In the genomic region with DNA sequence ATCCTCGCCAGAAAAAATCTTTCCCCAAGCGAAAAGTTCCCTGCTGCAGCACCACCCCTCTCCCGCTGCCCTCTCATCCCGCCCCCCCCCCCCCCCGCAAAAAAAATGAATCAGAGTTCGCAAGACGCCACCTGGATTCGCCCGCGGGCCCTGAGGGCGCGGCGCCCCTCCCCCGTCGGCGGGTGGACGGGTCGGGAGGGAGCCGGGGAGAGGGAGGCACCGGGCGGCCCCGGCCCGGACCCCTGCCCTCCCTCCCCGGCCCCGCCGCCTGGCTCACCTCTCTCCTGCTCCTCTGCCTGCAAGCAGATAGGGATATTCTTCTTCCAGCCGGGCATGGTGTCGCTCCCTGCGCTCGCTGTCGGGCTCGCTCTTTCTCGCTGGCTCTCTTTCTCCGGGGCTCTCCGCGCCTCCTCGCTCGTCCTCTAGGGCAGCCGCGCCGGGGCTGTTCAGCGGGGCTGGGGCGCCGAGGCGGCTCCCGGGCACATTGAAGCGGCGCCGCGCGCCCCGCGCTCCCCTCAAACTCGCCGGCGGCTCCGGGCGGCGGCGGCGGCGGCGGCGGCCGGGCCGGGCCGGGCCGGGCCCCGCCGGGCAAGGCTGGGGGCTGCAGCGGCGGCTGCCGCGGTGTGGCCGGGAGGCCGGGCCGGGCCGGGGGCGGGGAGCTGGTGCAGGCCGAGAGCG, we compare ENCODE assay signal across 2 cellular contexts.
TF ChIP-seq lines count a peak whose summit lies in the region.

No MANE protein-coding gene starts in this region.

TF ChIP-seq in SK-N-SH, 30 proteins besides CTCF, POLR2A, EP300 and RAD21 (continued from another document):
- TF ChIP-seq, protein P1, sequence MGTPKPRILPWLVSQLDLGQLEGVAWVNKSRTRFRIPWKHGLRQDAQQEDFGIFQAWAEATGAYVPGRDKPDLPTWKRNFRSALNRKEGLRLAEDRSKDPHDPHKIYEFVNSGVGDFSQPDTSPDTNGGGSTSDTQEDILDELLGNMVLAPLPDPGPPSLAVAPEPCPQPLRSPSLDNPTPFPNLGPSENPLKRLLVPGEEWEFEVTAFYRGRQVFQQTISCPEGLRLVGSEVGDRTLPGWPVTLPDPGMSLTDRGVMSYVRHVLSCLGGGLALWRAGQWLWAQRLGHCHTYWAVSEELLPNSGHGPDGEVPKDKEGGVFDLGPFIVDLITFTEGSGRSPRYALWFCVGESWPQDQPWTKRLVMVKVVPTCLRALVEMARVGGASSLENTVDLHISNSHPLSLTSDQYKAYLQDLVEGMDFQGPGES (IDR thresholded peaks at IDR 0.05; ENCODE audit: low read depth, low read length) = no peak
- TF ChIP-seq FOSL2 (IDR thresholded peaks at IDR 0.05; ENCODE audit: borderline replicate concordance, low read depth) (no peak), EZH2phosphoT487 (IDR thresholded peaks at IDR 0.05; ENCODE audit: borderline replicate concordance, low read depth) (no peak), YY1 (IDR thresholded peaks at IDR 0.05; ENCODE audit: low read depth) (no peak), NFIC (IDR thresholded peaks at IDR 0.05; ENCODE audit: borderline replicate concordance) (no peak), JUND (IDR thresholded peaks at IDR 0.05) (no peak), TAF1 (IDR thresholded peaks at IDR 0.05; ENCODE audit: borderline replicate concordance, low read depth, low read length) (no peak), MEF2A (IDR thresholded peaks at IDR 0.05; ENCODE audit: borderline replicate concordance, low read depth) (no peak), TEAD4 (IDR thresholded peaks at IDR 0.05; ENCODE audit: borderline replicate concordance, insufficient read depth) (no peak), POLR2AphosphoS5 (IDR thresholded peaks at IDR 0.05; ENCODE audit: low read depth, low read length) (no peak), RXRA (IDR thresholded peaks at IDR 0.05; ENCODE audit: borderline replicate concordance, low read depth) (no peak), ELF1 (IDR thresholded peaks at IDR 0.05) (no peak)
- TF ChIP-seq, protein P2, sequence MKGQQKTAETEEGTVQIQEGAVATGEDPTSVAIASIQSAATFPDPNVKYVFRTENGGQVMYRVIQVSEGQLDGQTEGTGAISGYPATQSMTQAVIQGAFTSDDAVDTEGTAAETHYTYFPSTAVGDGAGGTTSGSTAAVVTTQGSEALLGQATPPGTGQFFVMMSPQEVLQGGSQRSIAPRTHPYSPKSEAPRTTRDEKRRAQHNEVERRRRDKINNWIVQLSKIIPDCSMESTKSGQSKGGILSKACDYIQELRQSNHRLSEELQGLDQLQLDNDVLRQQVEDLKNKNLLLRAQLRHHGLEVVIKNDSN (IDR thresholded peaks at IDR 0.05; ENCODE audit: borderline replicate concordance, low read depth) = no peak
- TF ChIP-seq, protein P3, sequence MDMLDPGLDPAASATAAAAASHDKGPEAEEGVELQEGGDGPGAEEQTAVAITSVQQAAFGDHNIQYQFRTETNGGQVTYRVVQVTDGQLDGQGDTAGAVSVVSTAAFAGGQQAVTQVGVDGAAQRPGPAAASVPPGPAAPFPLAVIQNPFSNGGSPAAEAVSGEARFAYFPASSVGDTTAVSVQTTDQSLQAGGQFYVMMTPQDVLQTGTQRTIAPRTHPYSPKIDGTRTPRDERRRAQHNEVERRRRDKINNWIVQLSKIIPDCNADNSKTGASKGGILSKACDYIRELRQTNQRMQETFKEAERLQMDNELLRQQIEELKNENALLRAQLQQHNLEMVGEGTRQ (IDR thresholded peaks at IDR 0.05; ENCODE audit: borderline replicate concordance, low read depth, low read length) = no peak
- TF ChIP-seq, protein P4, sequence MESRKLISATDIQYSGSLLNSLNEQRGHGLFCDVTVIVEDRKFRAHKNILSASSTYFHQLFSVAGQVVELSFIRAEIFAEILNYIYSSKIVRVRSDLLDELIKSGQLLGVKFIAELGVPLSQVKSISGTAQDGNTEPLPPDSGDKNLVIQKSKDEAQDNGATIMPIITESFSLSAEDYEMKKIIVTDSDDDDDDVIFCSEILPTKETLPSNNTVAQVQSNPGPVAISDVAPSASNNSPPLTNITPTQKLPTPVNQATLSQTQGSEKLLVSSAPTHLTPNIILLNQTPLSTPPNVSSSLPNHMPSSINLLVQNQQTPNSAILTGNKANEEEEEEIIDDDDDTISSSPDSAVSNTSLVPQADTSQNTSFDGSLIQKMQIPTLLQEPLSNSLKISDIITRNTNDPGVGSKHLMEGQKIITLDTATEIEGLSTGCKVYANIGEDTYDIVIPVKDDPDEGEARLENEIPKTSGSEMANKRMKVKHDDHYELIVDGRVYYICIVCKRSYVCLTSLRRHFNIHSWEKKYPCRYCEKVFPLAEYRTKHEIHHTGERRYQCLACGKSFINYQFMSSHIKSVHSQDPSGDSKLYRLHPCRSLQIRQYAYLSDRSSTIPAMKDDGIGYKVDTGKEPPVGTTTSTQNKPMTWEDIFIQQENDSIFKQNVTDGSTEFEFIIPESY (IDR thresholded peaks at IDR 0.05; ENCODE audit: borderline replicate concordance, low read depth) = no peak

TF ChIP-seq in GM12878, 131 proteins besides CTCF, POLR2A, EP300 and RAD21 (continued from another document):
- TF ChIP-seq, protein P5, sequence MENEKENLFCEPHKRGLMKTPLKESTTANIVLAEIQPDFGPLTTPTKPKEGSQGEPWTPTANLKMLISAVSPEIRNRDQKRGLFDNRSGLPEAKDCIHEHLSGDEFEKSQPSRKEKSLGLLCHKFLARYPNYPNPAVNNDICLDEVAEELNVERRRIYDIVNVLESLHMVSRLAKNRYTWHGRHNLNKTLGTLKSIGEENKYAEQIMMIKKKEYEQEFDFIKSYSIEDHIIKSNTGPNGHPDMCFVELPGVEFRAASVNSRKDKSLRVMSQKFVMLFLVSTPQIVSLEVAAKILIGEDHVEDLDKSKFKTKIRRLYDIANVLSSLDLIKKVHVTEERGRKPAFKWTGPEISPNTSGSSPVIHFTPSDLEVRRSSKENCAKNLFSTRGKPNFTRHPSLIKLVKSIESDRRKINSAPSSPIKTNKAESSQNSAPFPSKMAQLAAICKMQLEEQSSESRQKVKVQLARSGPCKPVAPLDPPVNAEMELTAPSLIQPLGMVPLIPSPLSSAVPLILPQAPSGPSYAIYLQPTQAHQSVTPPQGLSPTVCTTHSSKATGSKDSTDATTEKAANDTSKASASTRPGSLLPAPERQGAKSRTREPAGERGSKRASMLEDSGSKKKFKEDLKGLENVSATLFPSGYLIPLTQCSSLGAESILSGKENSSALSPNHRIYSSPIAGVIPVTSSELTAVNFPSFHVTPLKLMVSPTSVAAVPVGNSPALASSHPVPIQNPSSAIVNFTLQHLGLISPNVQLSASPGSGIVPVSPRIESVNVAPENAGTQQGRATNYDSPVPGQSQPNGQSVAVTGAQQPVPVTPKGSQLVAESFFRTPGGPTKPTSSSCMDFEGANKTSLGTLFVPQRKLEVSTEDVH (IDR thresholded peaks at IDR 0.05; ENCODE audit: low read depth, partially characterized antibody) = no peak
- TF ChIP-seq MEF2B (IDR thresholded peaks at IDR 0.05; ENCODE audit: partially characterized antibody, poor library complexity, severe bottlenecking) (no peak), FOXM1 (IDR thresholded peaks at IDR 0.05; ENCODE audit: low read depth, low read length) (no peak), SREBF1 (IDR thresholded peaks at IDR 0.05; ENCODE audit: low read length) (no peak)
- TF ChIP-seq, protein P2 (IDR thresholded peaks at IDR 0.05; ENCODE audit: borderline replicate concordance, extremely low read length, insufficient read depth, low read depth, low read length) = no peak
- TF ChIP-seq, protein P6, sequence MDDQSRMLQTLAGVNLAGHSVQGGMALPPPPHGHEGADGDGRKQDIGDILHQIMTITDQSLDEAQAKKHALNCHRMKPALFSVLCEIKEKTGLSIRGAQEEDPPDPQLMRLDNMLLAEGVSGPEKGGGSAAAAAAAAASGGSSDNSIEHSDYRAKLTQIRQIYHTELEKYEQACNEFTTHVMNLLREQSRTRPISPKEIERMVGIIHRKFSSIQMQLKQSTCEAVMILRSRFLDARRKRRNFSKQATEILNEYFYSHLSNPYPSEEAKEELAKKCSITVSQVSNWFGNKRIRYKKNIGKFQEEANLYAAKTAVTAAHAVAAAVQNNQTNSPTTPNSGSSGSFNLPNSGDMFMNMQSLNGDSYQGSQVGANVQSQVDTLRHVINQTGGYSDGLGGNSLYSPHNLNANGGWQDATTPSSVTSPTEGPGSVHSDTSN (IDR thresholded peaks at IDR 0.05; ENCODE audit: insufficient replicate concordance, low read depth, low read length) = no peak
